1 cellular context compared by ENCODE assay signal in genomic region chr11:2886191-2886894, GRCh38.
A peak's percentile ranks its signal among the peaks of the same experiment; 100 is the strongest.
TF ChIP-seq lines count a peak whose summit lies in the region.

No MANE protein-coding gene starts in this region.

TF ChIP-seq in WTC11, 78 proteins besides CTCF, POLR2A, EP300 and RAD21 (continued from another document):
- no peak for TF ChIP-seq STAT6 (CRISPR knock-in tag; conservative IDR thresholded peaks at IDR 0.05; ENCODE audit: low read depth)
- no peak for TF ChIP-seq GTF2I (CRISPR knock-in tag; conservative IDR thresholded peaks at IDR 0.05)
- TF ChIP-seq, protein P1, sequence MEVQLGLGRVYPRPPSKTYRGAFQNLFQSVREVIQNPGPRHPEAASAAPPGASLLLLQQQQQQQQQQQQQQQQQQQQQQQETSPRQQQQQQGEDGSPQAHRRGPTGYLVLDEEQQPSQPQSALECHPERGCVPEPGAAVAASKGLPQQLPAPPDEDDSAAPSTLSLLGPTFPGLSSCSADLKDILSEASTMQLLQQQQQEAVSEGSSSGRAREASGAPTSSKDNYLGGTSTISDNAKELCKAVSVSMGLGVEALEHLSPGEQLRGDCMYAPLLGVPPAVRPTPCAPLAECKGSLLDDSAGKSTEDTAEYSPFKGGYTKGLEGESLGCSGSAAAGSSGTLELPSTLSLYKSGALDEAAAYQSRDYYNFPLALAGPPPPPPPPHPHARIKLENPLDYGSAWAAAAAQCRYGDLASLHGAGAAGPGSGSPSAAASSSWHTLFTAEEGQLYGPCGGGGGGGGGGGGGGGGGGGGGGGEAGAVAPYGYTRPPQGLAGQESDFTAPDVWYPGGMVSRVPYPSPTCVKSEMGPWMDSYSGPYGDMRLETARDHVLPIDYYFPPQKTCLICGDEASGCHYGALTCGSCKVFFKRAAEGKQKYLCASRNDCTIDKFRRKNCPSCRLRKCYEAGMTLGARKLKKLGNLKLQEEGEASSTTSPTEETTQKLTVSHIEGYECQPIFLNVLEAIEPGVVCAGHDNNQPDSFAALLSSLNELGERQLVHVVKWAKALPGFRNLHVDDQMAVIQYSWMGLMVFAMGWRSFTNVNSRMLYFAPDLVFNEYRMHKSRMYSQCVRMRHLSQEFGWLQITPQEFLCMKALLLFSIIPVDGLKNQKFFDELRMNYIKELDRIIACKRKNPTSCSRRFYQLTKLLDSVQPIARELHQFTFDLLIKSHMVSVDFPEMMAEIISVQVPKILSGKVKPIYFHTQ (CRISPR knock-in tag; IDR thresholded peaks at IDR 0.05): no peak
- TF ChIP-seq ZNF416 (CRISPR knock-in tag; IDR thresholded peaks at IDR 0.05): no peak
- TF ChIP-seq ZNF512 (CRISPR knock-in tag; IDR thresholded peaks at IDR 0.05; ENCODE audit: borderline replicate concordance): no peak
- no peak for TF ChIP-seq PRRX2 (CRISPR knock-in tag; IDR thresholded peaks at IDR 0.05)
- TF ChIP-seq ZBTB21 (CRISPR knock-in tag; IDR thresholded peaks at IDR 0.05; ENCODE audit: borderline replicate concordance): no peak
- no peak for TF ChIP-seq ZSCAN18 (CRISPR knock-in tag; IDR thresholded peaks at IDR 0.05)
- TF ChIP-seq, protein P2, sequence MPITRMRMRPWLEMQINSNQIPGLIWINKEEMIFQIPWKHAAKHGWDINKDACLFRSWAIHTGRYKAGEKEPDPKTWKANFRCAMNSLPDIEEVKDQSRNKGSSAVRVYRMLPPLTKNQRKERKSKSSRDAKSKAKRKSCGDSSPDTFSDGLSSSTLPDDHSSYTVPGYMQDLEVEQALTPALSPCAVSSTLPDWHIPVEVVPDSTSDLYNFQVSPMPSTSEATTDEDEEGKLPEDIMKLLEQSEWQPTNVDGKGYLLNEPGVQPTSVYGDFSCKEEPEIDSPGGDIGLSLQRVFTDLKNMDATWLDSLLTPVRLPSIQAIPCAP (CRISPR knock-in tag; IDR thresholded peaks at IDR 0.05): no peak
- TF ChIP-seq CREM (CRISPR knock-in tag; IDR thresholded peaks at IDR 0.05): no peak
- TF ChIP-seq, protein P3, sequence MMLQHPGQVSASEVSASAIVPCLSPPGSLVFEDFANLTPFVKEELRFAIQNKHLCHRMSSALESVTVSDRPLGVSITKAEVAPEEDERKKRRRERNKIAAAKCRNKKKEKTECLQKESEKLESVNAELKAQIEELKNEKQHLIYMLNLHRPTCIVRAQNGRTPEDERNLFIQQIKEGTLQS (CRISPR knock-in tag; conservative IDR thresholded peaks at IDR 0.05): no peak
- TF ChIP-seq FOXJ3 (CRISPR knock-in tag; IDR thresholded peaks at IDR 0.05; ENCODE audit: borderline replicate concordance): no peak
- no peak for TF ChIP-seq ZNF263 (CRISPR knock-in tag; IDR thresholded peaks at IDR 0.05; ENCODE audit: low read depth)
- no peak for TF ChIP-seq EMX1 (CRISPR knock-in tag; IDR thresholded peaks at IDR 0.05)
- TF ChIP-seq, protein P4, sequence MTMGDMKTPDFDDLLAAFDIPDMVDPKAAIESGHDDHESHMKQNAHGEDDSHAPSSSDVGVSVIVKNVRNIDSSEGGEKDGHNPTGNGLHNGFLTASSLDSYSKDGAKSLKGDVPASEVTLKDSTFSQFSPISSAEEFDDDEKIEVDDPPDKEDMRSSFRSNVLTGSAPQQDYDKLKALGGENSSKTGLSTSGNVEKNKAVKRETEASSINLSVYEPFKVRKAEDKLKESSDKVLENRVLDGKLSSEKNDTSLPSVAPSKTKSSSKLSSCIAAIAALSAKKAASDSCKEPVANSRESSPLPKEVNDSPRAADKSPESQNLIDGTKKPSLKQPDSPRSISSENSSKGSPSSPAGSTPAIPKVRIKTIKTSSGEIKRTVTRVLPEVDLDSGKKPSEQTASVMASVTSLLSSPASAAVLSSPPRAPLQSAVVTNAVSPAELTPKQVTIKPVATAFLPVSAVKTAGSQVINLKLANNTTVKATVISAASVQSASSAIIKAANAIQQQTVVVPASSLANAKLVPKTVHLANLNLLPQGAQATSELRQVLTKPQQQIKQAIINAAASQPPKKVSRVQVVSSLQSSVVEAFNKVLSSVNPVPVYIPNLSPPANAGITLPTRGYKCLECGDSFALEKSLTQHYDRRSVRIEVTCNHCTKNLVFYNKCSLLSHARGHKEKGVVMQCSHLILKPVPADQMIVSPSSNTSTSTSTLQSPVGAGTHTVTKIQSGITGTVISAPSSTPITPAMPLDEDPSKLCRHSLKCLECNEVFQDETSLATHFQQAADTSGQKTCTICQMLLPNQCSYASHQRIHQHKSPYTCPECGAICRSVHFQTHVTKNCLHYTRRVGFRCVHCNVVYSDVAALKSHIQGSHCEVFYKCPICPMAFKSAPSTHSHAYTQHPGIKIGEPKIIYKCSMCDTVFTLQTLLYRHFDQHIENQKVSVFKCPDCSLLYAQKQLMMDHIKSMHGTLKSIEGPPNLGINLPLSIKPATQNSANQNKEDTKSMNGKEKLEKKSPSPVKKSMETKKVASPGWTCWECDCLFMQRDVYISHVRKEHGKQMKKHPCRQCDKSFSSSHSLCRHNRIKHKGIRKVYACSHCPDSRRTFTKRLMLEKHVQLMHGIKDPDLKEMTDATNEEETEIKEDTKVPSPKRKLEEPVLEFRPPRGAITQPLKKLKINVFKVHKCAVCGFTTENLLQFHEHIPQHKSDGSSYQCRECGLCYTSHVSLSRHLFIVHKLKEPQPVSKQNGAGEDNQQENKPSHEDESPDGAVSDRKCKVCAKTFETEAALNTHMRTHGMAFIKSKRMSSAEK (CRISPR knock-in tag; IDR thresholded peaks at IDR 0.05; ENCODE audit: borderline replicate concordance): no peak
- TF ChIP-seq ZNF219 (CRISPR knock-in tag; IDR thresholded peaks at IDR 0.05; ENCODE audit: borderline replicate concordance): no peak
- TF ChIP-seq ZNF121 (CRISPR knock-in tag; IDR thresholded peaks at IDR 0.05): no peak
- TF ChIP-seq HMGA2 (CRISPR knock-in tag; IDR thresholded peaks at IDR 0.05): no peak
- TF ChIP-seq MAX (CRISPR knock-in tag; IDR thresholded peaks at IDR 0.05): no peak; the same call in 1 of the 2 replicates
- no peak for TF ChIP-seq GRHL2 (CRISPR knock-in tag; IDR thresholded peaks at IDR 0.05; ENCODE audit: insufficient replicate concordance, severe bottlenecking)
- TF ChIP-seq GABPB1 (CRISPR knock-in tag; IDR thresholded peaks at IDR 0.05): no peak
- TF ChIP-seq, protein P5, sequence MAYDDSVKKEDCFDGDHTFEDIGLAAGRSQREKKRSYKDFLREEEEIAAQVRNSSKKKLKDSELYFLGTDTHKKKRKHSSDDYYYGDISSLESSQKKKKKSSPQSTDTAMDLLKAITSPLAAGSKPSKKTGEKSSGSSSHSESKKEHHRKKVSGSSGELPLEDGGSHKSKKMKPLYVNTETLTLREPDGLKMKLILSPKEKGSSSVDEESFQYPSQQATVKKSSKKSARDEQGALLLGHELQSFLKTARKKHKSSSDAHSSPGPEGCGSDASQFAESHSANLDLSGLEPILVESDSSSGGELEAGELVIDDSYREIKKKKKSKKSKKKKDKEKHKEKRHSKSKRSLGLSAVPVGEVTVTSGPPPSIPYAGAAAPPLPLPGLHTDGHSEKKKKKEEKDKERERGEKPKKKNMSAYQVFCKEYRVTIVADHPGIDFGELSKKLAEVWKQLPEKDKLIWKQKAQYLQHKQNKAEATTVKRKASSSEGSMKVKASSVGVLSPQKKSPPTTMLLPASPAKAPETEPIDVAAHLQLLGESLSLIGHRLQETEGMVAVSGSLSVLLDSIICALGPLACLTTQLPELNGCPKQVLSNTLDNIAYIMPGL (CRISPR knock-in tag; IDR thresholded peaks at IDR 0.05): 0 out of 2 replicates have a peak, but pooled peaks have one; percentile 42
- TF ChIP-seq ZNF232 (CRISPR knock-in tag; IDR thresholded peaks at IDR 0.05): no peak; the same call in 1 of the 2 replicates
- TF ChIP-seq, protein P6, sequence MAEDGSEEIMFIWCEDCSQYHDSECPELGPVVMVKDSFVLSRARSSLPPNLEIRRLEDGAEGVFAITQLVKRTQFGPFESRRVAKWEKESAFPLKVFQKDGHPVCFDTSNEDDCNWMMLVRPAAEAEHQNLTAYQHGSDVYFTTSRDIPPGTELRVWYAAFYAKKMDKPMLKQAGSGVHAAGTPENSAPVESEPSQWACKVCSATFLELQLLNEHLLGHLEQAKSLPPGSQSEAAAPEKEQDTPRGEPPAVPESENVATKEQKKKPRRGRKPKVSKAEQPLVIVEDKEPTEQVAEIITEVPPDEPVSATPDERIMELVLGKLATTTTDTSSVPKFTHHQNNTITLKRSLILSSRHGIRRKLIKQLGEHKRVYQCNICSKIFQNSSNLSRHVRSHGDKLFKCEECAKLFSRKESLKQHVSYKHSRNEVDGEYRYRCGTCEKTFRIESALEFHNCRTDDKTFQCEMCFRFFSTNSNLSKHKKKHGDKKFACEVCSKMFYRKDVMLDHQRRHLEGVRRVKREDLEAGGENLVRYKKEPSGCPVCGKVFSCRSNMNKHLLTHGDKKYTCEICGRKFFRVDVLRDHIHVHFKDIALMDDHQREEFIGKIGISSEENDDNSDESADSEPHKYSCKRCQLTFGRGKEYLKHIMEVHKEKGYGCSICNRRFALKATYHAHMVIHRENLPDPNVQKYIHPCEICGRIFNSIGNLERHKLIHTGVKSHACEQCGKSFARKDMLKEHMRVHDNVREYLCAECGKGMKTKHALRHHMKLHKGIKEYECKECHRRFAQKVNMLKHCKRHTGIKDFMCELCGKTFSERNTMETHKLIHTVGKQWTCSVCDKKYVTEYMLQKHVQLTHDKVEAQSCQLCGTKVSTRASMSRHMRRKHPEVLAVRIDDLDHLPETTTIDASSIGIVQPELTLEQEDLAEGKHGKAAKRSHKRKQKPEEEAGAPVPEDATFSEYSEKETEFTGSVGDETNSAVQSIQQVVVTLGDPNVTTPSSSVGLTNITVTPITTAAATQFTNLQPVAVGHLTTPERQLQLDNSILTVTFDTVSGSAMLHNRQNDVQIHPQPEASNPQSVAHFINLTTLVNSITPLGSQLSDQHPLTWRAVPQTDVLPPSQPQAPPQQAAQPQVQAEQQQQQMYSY (CRISPR knock-in tag; IDR thresholded peaks at IDR 0.05): no peak
- no peak for TF ChIP-seq ZMAT4 (CRISPR knock-in tag; IDR thresholded peaks at IDR 0.05)
- 0 out of 2 replicates have a peak, but pooled peaks have one; percentile 50 for TF ChIP-seq MLX (CRISPR knock-in tag; IDR thresholded peaks at IDR 0.05)
